8 cellular contexts compared by ENCODE assay signal in the genomic region with DNA sequence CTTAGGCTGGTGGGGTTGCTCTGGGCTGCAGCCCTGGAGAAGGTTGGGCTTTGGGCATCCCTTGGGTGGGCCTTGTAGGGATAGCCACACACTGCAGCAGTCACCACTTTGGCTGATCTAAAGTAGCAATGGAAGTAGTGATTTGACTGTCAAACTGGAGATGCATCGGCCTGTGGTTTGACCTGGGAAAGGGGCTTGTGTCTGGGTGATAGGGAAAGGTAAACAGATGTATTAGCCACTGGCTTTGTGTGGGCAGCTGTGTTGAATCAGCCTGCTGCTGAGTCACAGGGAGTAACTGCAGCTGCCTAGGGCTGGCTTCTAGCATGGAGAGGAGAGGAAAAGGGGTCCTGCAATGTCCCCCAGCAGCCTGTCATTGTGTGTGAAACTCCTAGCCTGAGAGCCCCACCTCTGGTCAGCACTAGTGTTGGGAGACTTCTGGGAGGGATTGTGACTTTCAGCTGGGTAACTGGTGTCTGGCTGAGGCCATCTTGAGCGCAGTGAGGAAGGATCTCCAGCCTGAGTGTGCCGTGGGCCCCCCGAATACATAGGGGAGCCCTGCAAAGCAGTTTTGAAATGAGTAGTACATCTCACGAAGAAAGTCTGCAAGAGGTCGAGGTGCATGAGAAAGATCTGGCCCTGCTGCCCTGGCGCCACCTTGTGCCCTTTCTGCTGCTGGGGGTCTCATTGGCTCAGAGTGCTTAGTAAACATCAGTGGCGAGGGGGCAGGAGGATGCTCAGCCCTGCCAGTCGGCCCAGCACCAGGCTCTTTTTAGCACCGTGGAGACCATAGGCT.
DNase-seq lines count a peak whose midpoint lies in the region; ATAC-seq, FAIRE-seq and TF ChIP-seq lines count a peak whose summit lies in the region.

No MANE protein-coding gene starts in this region.

- H3K36me3 ChIP-seq in astrocyte (ENCODE audit: insufficient read depth, low read length) = peaks cover 25% of the 10 kb centered on the region
- no peaks in the 10 kb centered on the region for H3K36me3 ChIP-seq in ascending aorta

- H3K4me3 Mint-ChIP-seq in astrocyte (ENCODE audit: unreplicated experiment) (peak overlapping the region; percentile 17), osteocyte (ENCODE audit: unreplicated experiment) (no peak overlapping the region)

- H3K9me3 Mint-ChIP-seq in astrocyte (ENCODE audit: unreplicated experiment) (no peaks in the 10 kb centered on the region), osteocyte (ENCODE audit: unreplicated experiment) (no peaks in the 10 kb centered on the region)

- peaks cover 31% of the 10 kb centered on the region for H3K36me3 Mint-ChIP-seq in astrocyte (ENCODE audit: low read depth, unreplicated experiment)
- peaks cover 9% of the 10 kb centered on the region for H3K36me3 Mint-ChIP-seq in osteocyte (ENCODE audit: unreplicated experiment)

- peak overlapping the region; percentile 96 for H3K27ac Mint-ChIP-seq in astrocyte (ENCODE audit: unreplicated experiment)
- H3K27ac Mint-ChIP-seq in osteocyte (ENCODE audit: unreplicated experiment) = peak overlapping the region; percentile 51

- H3K27me3 ChIP-seq in astrocyte (ENCODE audit: insufficient read depth, low read length) = no peaks in the 10 kb centered on the region
- no peaks in the 10 kb centered on the region for H3K27me3 ChIP-seq in ascending aorta

- no peak overlapping the region for H2AFZ ChIP-seq in astrocyte (ENCODE audit: low read depth, low read length)

- no peaks in the 10 kb centered on the region for H4K20me1 ChIP-seq in astrocyte (ENCODE audit: insufficient read depth, low read length)

- peaks cover 46% of the 10 kb centered on the region for H3K4me1 Mint-ChIP-seq in astrocyte (ENCODE audit: low read depth, unreplicated experiment)
- peaks cover 45% of the 10 kb centered on the region for H3K4me1 Mint-ChIP-seq in osteocyte (ENCODE audit: unreplicated experiment)

- intact Hi-C loops in ascending aorta (cut with DNase I) = no loop called here

- TF ChIP-seq CTCF in astrocyte (IDR thresholded peaks at IDR 0.05; ENCODE audit: insufficient read depth, low read depth, low read length) = no peak
- no peak for TF ChIP-seq CTCF in osteocyte (IDR thresholded peaks at IDR 0.05)
- TF ChIP-seq CTCF in ascending aorta (IDR thresholded peaks at IDR 0.05) = no peak

- H3K27me3 Mint-ChIP-seq in astrocyte (ENCODE audit: low read depth, unreplicated experiment) = no peaks in the 10 kb centered on the region
- H3K27me3 Mint-ChIP-seq in osteocyte (ENCODE audit: unreplicated experiment) = no peaks in the 10 kb centered on the region

- H3K9me3 ChIP-seq in astrocyte (ENCODE audit: insufficient read depth, low read depth, low read length) = no peaks in the 10 kb centered on the region
- H3K9me3 ChIP-seq in ascending aorta = no peaks in the 10 kb centered on the region

- H3K79me2 ChIP-seq in astrocyte (ENCODE audit: insufficient read depth, low read length) = no peaks in the 10 kb centered on the region

- peak; percentile 58 for FAIRE-seq in astrocyte (lab: Jason Lieb, UNC)

- H3K4me2 ChIP-seq in astrocyte (ENCODE audit: low read length) = peak overlapping the region; percentile 69

- ATAC-seq in HG03025 (IDR thresholded peaks at IDR 0.05; ENCODE audit: low FRiP score, unreplicated experiment) (peak; percentile 70), HG03045 (IDR thresholded peaks at IDR 0.05; ENCODE audit: unreplicated experiment) (no peak), left lobe of liver (no peak)

- peak; percentile 20 for DNase-seq in activated CD4-positive, alpha-beta T cell treated with anti-CD3 and anti-CD28 coated beads for 48 hours
- DNase-seq in activated CD4-positive, alpha-beta T cell treated with anti-CD3 and anti-CD28 coated beads, Interleukin-2, amount 50 U/mL, for 1 hour = no peak
- peak; percentile 96 for DNase-seq in astrocyte (ENCODE audit: low read depth)
- DNase-seq in osteocyte (ENCODE audit: extremely low spot score, unreplicated experiment) = no peak
- DNase-seq in ascending aorta (ENCODE audit: low spot score in 2 of 2) = no peak
- no peak for DNase-seq in left lobe of liver (ENCODE audit: low spot score)

- H3K4me1 ChIP-seq in astrocyte (ENCODE audit: insufficient read depth, low read length) = peaks cover 29% of the 10 kb centered on the region
- H3K4me1 ChIP-seq in ascending aorta = no peaks in the 10 kb centered on the region

- H3K27ac ChIP-seq in astrocyte (ENCODE audit: low read depth, low read length) (peak overlapping the region; percentile 83), ascending aorta (no peak overlapping the region)

- no peak overlapping the region for H3K4me3 ChIP-seq in astrocyte (ENCODE audit: insufficient read depth, low read depth, low read length)
- no peak overlapping the region for H3K4me3 ChIP-seq in ascending aorta

- peak overlapping the region; percentile 76 for H3K9ac ChIP-seq in astrocyte (ENCODE audit: low read length)

Comparison
In these comparisons a context has a peak if more than half of its experiments do, and no peak if none do; other contexts are left out.
1. DNase-seq: peak in activated CD4-positive, alpha-beta T cell treated with anti-CD3 and anti-CD28 coated beads for 48 hours (single experiment) and astrocyte (single experiment); none in activated CD4-positive, alpha-beta T cell treated with anti-CD3 and anti-CD28 coated beads, Interleukin-2, amount 50 U/mL, for 1 hour (single experiment), osteocyte (single experiment), ascending aorta (0 of 2) and left lobe of liver (single experiment).